In the genomic region with DNA sequence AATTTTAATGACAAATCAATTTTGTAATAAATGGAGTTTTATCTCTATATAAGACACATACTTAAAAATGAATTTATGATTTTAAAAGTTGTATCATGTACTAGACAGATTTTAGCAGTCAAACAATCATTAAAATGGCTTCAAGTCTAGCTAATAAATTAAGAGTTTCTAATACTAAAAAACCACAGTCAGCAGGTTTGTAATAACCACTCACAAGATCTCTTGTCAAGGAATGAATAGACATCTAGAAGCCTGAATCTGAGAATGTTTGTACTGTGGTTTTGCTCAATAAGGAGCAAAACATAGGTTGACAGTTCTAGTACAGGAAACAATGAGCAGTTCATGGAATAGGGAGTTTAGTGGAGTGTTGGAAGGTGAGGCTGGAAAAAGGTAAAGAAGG, we compare ENCODE assay signal across 14 cellular contexts.
DNase-seq lines count a peak whose midpoint lies in the region; ATAC-seq, FAIRE-seq and TF ChIP-seq lines count a peak whose summit lies in the region.
"Had no signal": no experiment of that assay in that cellular context is flagged by ENCODE, and none has a peak within 500 bp of the region (broad histone marks: within the 10 kb centered on the region; RNA-seq: fewer than 3 reads in every experiment).

No MANE protein-coding gene starts in this region.

- TF ChIP-seq RAD21 in HepG2 (CRISPR knock-in tag; IDR thresholded peaks at IDR 0.05) (no peak), neural cell (conservative IDR thresholded peaks at IDR 0.05) (no peak)

- H3K4me2 ChIP-seq in HepG2 (ENCODE audit: low read depth, low read length) = no peak overlapping the region
- H3K4me2 ChIP-seq in neural cell (ENCODE audit: low read length) = no peak overlapping the region

- H3K9me3 ChIP-seq in HepG2 (ENCODE audit: low read length) = no peaks in the 10 kb centered on the region
- H3K9me3 ChIP-seq in right lobe of liver = no peaks in the 10 kb centered on the region
- no peaks in the 10 kb centered on the region for H3K9me3 ChIP-seq in neural cell (ENCODE audit: low read length)
- H3K9me3 ChIP-seq: Caco-2, HAP-1 had no signal

- H3K4me3 ChIP-seq in HepG2 (replicated peaks in 1 of 3; ENCODE audit: insufficient read depth in 1 of 3, low read depth in 2 of 3, low read length in 3 of 3) (no peak overlapping the region), right lobe of liver (no peak overlapping the region), neural cell (ENCODE audit: low read length) (no peak overlapping the region)
- H3K4me3 ChIP-seq: GM12878, HAP-1 had no signal

- H2AFZ ChIP-seq in HepG2 (ENCODE audit: low read length) (no peak overlapping the region), neural cell (ENCODE audit: low read depth, low read length) (no peak overlapping the region)

- H3K4me1 ChIP-seq in HepG2 (ENCODE audit: insufficient read depth, low read length) (no peaks in the 10 kb centered on the region), right lobe of liver (no peaks in the 10 kb centered on the region)
- H3K4me1 ChIP-seq: Caco-2, HAP-1 had no signal

- DNase-seq in HepG2 (ENCODE audit: low spot score) = no peak
- DNase-seq in right lobe of liver = no peak
- peak; percentile 33 for DNase-seq in astrocyte of the hippocampus (ENCODE audit: low read depth, low spot score)
- DNase-seq: Caco-2; CD8-positive, alpha-beta memory T cell; GOT3; HFFc6; KG1 had no signal

- H4K20me1 ChIP-seq in HepG2 (ENCODE audit: insufficient read depth, low read length) = no peaks in the 10 kb centered on the region
- no peaks in the 10 kb centered on the region for H4K20me1 ChIP-seq in neural cell (ENCODE audit: insufficient read depth)

- H3K27me3 ChIP-seq in HepG2 (ENCODE audit: control insufficient read depth in 1 of 2, insufficient read depth in 2 of 2, low read length in 2 of 2) (no peaks in the 10 kb centered on the region; a peak in 1 of 5 replicates), right lobe of liver (no peaks in the 10 kb centered on the region), neural cell (ENCODE audit: insufficient read depth, low read depth, low read length) (no peaks in the 10 kb centered on the region)

- BruUV-seq in HepG2 (replicated peaks; lab: Mats Ljungman, UMichigan) = no TSS peak

- TF ChIP-seq CTCF in HepG2 (CRISPR knock-in tag; IDR thresholded peaks at IDR 0.05) (no peak), right lobe of liver (IDR thresholded peaks at IDR 0.05) (no peak), neural cell (IDR thresholded peaks at IDR 0.05; ENCODE audit: poor library complexity, severe bottlenecking) (no peak)

- CTCF ChIA-PET in HepG2 (lab: Yijun Ruan, JAX; ENCODE audit: low intra/inter-chr PET ratio, low total read pairs) = no interaction called here

- H3K27ac ChIP-seq in HepG2 (ENCODE audit: extremely low read length, insufficient read depth, low read length) (no peak overlapping the region), right lobe of liver (no peak overlapping the region), neural cell (ENCODE audit: low read length) (no peak overlapping the region)
- H3K27ac ChIP-seq: HL-60 had no signal

- H3K9me2 ChIP-seq in neural cell (ENCODE audit: insufficient read depth, low read length) = no peaks in the 10 kb centered on the region

- H3K9ac ChIP-seq in HepG2 (ENCODE audit: insufficient read depth, low read depth, low read length) (no peak overlapping the region), neural cell (ENCODE audit: low read length) (no peak overlapping the region)

- no peak for FAIRE-seq in HepG2 (lab: Jason Lieb, UNC)
- FAIRE-seq: GM12878 had no signal

- in situ Hi-C loops in HepG2 (cut with HindIII; ENCODE audit: extremely low pct_ligation_motif_present, low pct_unique_long_range_greater_than_20kb) = no loop called here

- no peaks in the 10 kb centered on the region for H3F3A ChIP-seq in neural cell (ENCODE audit: insufficient read depth, low read length, poor library complexity, severe bottlenecking)

- H3K79me2 ChIP-seq in HepG2 (ENCODE audit: insufficient read depth, low read length) (no peaks in the 10 kb centered on the region), neural cell (replicated peaks; ENCODE audit: insufficient read depth, low read length) (no peaks in the 10 kb centered on the region)

- POLR2A ChIA-PET in HepG2 (lab: Yijun Ruan, JAX) = no interaction called here

- no peak for ATAC-seq in HepG2
- ATAC-seq in right lobe of liver = no peak
- no peak for ATAC-seq in HG03460 (IDR thresholded peaks at IDR 0.05; ENCODE audit: unreplicated experiment)
- no peak for ATAC-seq in GM21723 (IDR thresholded peaks at IDR 0.05; ENCODE audit: unreplicated experiment)
- ATAC-seq: GM12878 had no signal

- TF ChIP-seq POLR2A in HepG2 (IDR thresholded peaks at IDR 0.05; ENCODE audit: insufficient read depth in 1 of 2, low read depth in 2 of 2, low read length in 2 of 2) = no peak
- no peak for TF ChIP-seq POLR2A in right lobe of liver (IDR thresholded peaks at IDR 0.05)

- TF ChIP-seq EP300 in HepG2 (IDR thresholded peaks at IDR 0.05; ENCODE audit: low read depth in 2 of 2, low read length in 2 of 2) (no peak), HepG2 (CRISPR knock-in tag; IDR thresholded peaks at IDR 0.05; ENCODE audit: borderline replicate concordance) (no peak), neural cell (conservative IDR thresholded peaks at IDR 0.05; ENCODE audit: poor library complexity, severe bottlenecking) (no peak)

- H3K36me3 ChIP-seq in HepG2 (replicated peaks in 1 of 2; ENCODE audit: control insufficient read depth in 1 of 2, insufficient read depth in 2 of 2, low read length in 2 of 2) = no peaks in the 10 kb centered on the region
- H3K36me3 ChIP-seq in right lobe of liver = no peaks in the 10 kb centered on the region
- no peaks in the 10 kb centered on the region for H3K36me3 ChIP-seq in neural cell (ENCODE audit: insufficient read depth, low read length)
- H3K36me3 ChIP-seq: HAP-1 had no signal

- intact Hi-C loops in HepG2 (cut with micrococcal nuclease; ENCODE audit: unreplicated experiment) (no loop called here), right lobe of liver (cut with DNase I) (no loop called here)

TF ChIP-seq in HepG2, 621 proteins besides CTCF, POLR2A, EP300 and RAD21:
- TF ChIP-seq MAFK (conservative IDR thresholded peaks at IDR 0.05 in 1 of 2, IDR thresholded peaks at IDR 0.05 in 1 of 2; ENCODE audit: low read length in 2 of 2) (peak; percentile 31 to 68; a peak in 3 of 4 replicates), MAFF (IDR thresholded peaks at IDR 0.05; ENCODE audit: low read depth, low read length) (peak; percentile 73), CBX2 (IDR thresholded peaks at IDR 0.05; ENCODE audit: low read depth, low read length) (no peak), CBX2 (CRISPR knock-in tag; IDR thresholded peaks at IDR 0.05; ENCODE audit: low read depth) (no peak)
- TF ChIP-seq, protein P1, sequence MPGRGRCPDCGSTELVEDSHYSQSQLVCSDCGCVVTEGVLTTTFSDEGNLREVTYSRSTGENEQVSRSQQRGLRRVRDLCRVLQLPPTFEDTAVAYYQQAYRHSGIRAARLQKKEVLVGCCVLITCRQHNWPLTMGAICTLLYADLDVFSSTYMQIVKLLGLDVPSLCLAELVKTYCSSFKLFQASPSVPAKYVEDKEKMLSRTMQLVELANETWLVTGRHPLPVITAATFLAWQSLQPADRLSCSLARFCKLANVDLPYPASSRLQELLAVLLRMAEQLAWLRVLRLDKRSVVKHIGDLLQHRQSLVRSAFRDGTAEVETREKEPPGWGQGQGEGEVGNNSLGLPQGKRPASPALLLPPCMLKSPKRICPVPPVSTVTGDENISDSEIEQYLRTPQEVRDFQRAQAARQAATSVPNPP (CRISPR knock-in tag; IDR thresholded peaks at IDR 0.05) = no peak
TF ChIP-seq in HepG2: peak in this region for 2.

TF ChIP-seq in neural cell, 6 proteins besides CTCF, POLR2A, EP300 and RAD21:
- TF ChIP-seq SMC3 (conservative IDR thresholded peaks at IDR 0.05; ENCODE audit: poor library complexity) = no peak
- TF ChIP-seq, protein P2, sequence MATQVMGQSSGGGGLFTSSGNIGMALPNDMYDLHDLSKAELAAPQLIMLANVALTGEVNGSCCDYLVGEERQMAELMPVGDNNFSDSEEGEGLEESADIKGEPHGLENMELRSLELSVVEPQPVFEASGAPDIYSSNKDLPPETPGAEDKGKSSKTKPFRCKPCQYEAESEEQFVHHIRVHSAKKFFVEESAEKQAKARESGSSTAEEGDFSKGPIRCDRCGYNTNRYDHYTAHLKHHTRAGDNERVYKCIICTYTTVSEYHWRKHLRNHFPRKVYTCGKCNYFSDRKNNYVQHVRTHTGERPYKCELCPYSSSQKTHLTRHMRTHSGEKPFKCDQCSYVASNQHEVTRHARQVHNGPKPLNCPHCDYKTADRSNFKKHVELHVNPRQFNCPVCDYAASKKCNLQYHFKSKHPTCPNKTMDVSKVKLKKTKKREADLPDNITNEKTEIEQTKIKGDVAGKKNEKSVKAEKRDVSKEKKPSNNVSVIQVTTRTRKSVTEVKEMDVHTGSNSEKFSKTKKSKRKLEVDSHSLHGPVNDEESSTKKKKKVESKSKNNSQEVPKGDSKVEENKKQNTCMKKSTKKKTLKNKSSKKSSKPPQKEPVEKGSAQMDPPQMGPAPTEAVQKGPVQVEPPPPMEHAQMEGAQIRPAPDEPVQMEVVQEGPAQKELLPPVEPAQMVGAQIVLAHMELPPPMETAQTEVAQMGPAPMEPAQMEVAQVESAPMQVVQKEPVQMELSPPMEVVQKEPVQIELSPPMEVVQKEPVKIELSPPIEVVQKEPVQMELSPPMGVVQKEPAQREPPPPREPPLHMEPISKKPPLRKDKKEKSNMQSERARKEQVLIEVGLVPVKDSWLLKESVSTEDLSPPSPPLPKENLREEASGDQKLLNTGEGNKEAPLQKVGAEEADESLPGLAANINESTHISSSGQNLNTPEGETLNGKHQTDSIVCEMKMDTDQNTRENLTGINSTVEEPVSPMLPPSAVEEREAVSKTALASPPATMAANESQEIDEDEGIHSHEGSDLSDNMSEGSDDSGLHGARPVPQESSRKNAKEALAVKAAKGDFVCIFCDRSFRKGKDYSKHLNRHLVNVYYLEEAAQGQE (IDR thresholded peaks at IDR 0.05; ENCODE audit: borderline replicate concordance) = peak; percentile 48
